ENCODE assay signal across 22 cellular contexts in genomic region chr5:35659556-35659955, GRCh38. TPM values are rescaled to one million over a fixed set of nuclear protein-coding genes. Genes with fewer than 3 reads are reported as not detected.
DNase-seq lines count a peak whose midpoint lies in the region; ATAC-seq and TF ChIP-seq lines count a peak whose summit lies in the region.
"Had no signal": no experiment of that assay in that cellular context is flagged by ENCODE, and none has a peak within 500 bp of the region (broad histone marks: within the 10 kb centered on the region; RNA-seq: fewer than 3 reads in every experiment).

No MANE protein-coding gene starts in this region.

- no peaks in the 10 kb centered on the region for H3K36me3 ChIP-seq in OCI-LY1 (ENCODE audit: insufficient read depth, low read length)
- H3K36me3 ChIP-seq in heart right ventricle = no peaks in the 10 kb centered on the region

- H3K36me3 Mint-ChIP-seq in activated naive CD4-positive, alpha-beta T cell treated with anti-CD3 and anti-CD28 coated beads for 36 hours (ENCODE audit: low read depth) = peaks cover 14% of the 10 kb centered on the region

- no peak for TF ChIP-seq CTCF in OCI-LY1 (IDR thresholded peaks at IDR 0.05; ENCODE audit: low read length)
- TF ChIP-seq CTCF in heart right ventricle (IDR thresholded peaks at IDR 0.05) = no peak

- no peaks in the 10 kb centered on the region for H3F3A ChIP-seq in OCI-LY1 (ENCODE audit: insufficient read depth, low read length)

- no peak overlapping the region for H3K9ac ChIP-seq in OCI-LY1 (ENCODE audit: low read length)

- peaks cover 11% of the 10 kb centered on the region for H3K9me3 Mint-ChIP-seq in activated naive CD4-positive, alpha-beta T cell treated with anti-CD3 and anti-CD28 coated beads for 36 hours
- H3K9me3 Mint-ChIP-seq: HFFc6 had no signal

- peak overlapping the region; percentile 48 for H3K27ac Mint-ChIP-seq in activated naive CD4-positive, alpha-beta T cell treated with anti-CD3 and anti-CD28 coated beads for 36 hours
- H3K27ac Mint-ChIP-seq: CD4-positive, CD25-positive, alpha-beta regulatory T cell; HFFc6 had no signal

- H3K27me3 ChIP-seq in OCI-LY1 (ENCODE audit: insufficient read depth, low read length) (no peaks in the 10 kb centered on the region), heart right ventricle (no peaks in the 10 kb centered on the region)

- DNase-seq in activated naive CD4-positive, alpha-beta T cell treated with anti-CD3 and anti-CD28 coated beads for 36 hours = no peak
- DNase-seq in activated naive CD4-positive, alpha-beta T cell (lab: John Stamatoyannopoulos, UW) = no peak
- DNase-seq in inferior parietal cortex (ENCODE audit: extremely low spot score) (peak; percentile 32), H4 (ENCODE audit: low spot score) (no peak), NCI-H1436 (lab: John Stamatoyannopoulos, UW) (no peak), heart right ventricle (no peak)
- DNase-seq: CD4-positive, CD25-positive, alpha-beta regulatory T cell; COR-L47; DMS79; H7; HFFc6; Karpas-422; NCI-H187; NCI-H2107; NCI-H446 treated with DMSO at 0.1 percent for 48 hours; NCI-H526 treated with DMSO at 0.1 percent for 48 hours; PC-3; Right ventricle myocardium superior had no signal

- H3K27ac ChIP-seq in OCI-LY1 (ENCODE audit: low read depth, low read length, poor library complexity, severe bottlenecking) (no peak overlapping the region), heart right ventricle (no peak overlapping the region)
- H3K27ac ChIP-seq: A549, SK-N-MC had no signal

- no peak for ATAC-seq in heart right ventricle
- ATAC-seq: A549, GM12878, PC-3 had no signal

- no peak overlapping the region for H3K4me2 ChIP-seq in OCI-LY1 (ENCODE audit: low read length)
- H3K4me2 ChIP-seq: A549 had no signal

- H3K9me3 ChIP-seq in OCI-LY1 (ENCODE audit: low read length) (no peaks in the 10 kb centered on the region), heart right ventricle (peaks cover 0 to 7% (median 0%) of the 10 kb centered on the region in 11 donors)
- H3K9me3 ChIP-seq: A549 had no signal

- no peak overlapping the region for H3K4me3 ChIP-seq in OCI-LY1 (ENCODE audit: low read depth, low read length, poor library complexity, severe bottlenecking)
- H3K4me3 ChIP-seq in heart right ventricle = no peak overlapping the region
- H3K4me3 ChIP-seq: A549, GM12878, SK-N-MC had no signal

- intact Hi-C loops in activated naive CD4-positive, alpha-beta T cell treated with anti-CD3 and anti-CD28 coated beads for 36 hours (cut with micrococcal nuclease) = loop anchor here (2.0 kb wide), 3 partner anchors 117 to 265 kb away; partner anchors contain the start of gene IL7R
- intact Hi-C loops in heart right ventricle (cut with DNase I) = loop anchor here in 4 of 10 donors (10.0 kb wide), 2 partner anchors 115 to 265 kb away; no protein-coding TSS in a partner anchor

- peak overlapping the region; percentile 96; the same call in 1 of the 2 replicates for H2AFZ ChIP-seq in OCI-LY1 (ENCODE audit: low read length)

- CTCF ChIA-PET in activated naive CD4-positive, alpha-beta T cell treated with anti-CD3 and anti-CD28 coated beads for 36 hours (lab: Charles Lee) = interaction anchor here (0.7 to 3.7 kb wide), 9 partner anchors 9 to 267 kb away, joined by 3 to 25 read pairs (median 5); partner anchors contain the start of gene SPEF2

- H3K4me3 Mint-ChIP-seq in activated naive CD4-positive, alpha-beta T cell treated with anti-CD3 and anti-CD28 coated beads for 36 hours = no peak overlapping the region
- H3K4me3 Mint-ChIP-seq: CD4-positive, CD25-positive, alpha-beta regulatory T cell; HFFc6 had no signal

- no peaks in the 10 kb centered on the region for H3K27me3 Mint-ChIP-seq in activated naive CD4-positive, alpha-beta T cell treated with anti-CD3 and anti-CD28 coated beads for 36 hours (ENCODE audit: low read depth)

- H3K4me1 Mint-ChIP-seq in activated naive CD4-positive, alpha-beta T cell treated with anti-CD3 and anti-CD28 coated beads for 36 hours (ENCODE audit: low read depth) = peaks cover 25% of the 10 kb centered on the region

- H3K4me1 ChIP-seq in OCI-LY1 (ENCODE audit: insufficient read depth, low read length, severe bottlenecking) (peaks cover 23% of the 10 kb centered on the region), heart right ventricle (no peaks in the 10 kb centered on the region)
- H3K4me1 ChIP-seq: A549 had no signal

- no peaks in the 10 kb centered on the region for H3K79me2 ChIP-seq in OCI-LY1 (ENCODE audit: insufficient read depth, low read length)

- no peaks in the 10 kb centered on the region for H3K9me2 ChIP-seq in OCI-LY1 (ENCODE audit: low read depth, low read length)

- no peaks in the 10 kb centered on the region for H4K20me1 ChIP-seq in OCI-LY1 (ENCODE audit: insufficient read depth, low read length)

RNA-seq across cellular contexts. Expression of gene SPEF2, which starts 41.9 kb away (rescaled TPM):
- total RNA-seq in activated naive CD4-positive, alpha-beta T cell treated with anti-CD3 and anti-CD28 coated beads for 36 hours = 1 to 10 TPM; 6.5 to 6.6 TPM
- total RNA-seq in H4 (2014; rRNA removed; shearing (Covaris generic)) = 5.0 and 7.8 TPM in 2 replicates
- 1 to 10 TPM in 9 of 10 donors, under 1 TPM in 1; 0.55 to 3.2 (median 1.9) TPM for total RNA-seq in heart right ventricle
- 1 to 10 TPM in 1 of 2 donors, under 1 TPM in 1; 0.42 to 1.6 TPM for polyA plus RNA-seq in heart right ventricle
